In genomic region chr22:48851933-48852549, GRCh38 we compare ENCODE assay signal across 1 cellular context.
TF ChIP-seq lines count a peak whose summit lies in the region.

No MANE protein-coding gene starts in this region.

TF ChIP-seq in HepG2, 621 proteins besides CTCF, POLR2A, EP300 and RAD21 (continued from another document):
- TF ChIP-seq ARID4A (CRISPR knock-in tag; IDR thresholded peaks at IDR 0.05; ENCODE audit: borderline replicate concordance) (no peak), TMF1 (CRISPR knock-in tag; IDR thresholded peaks at IDR 0.05; ENCODE audit: low read depth) (no peak), NFATC3 (CRISPR knock-in tag; IDR thresholded peaks at IDR 0.05) (no peak), HNF4A (CRISPR knock-in tag; IDR thresholded peaks at IDR 0.05) (peak; percentile 40; the same call in 1 of the 2 replicates), ZNF501 (CRISPR knock-in tag; IDR thresholded peaks at IDR 0.05) (peak; percentile 38; the same call in 1 of the 2 replicates), RFX3 (CRISPR knock-in tag; IDR thresholded peaks at IDR 0.05) (no peak), CHD2 (IDR thresholded peaks at IDR 0.05; ENCODE audit: low read depth, low read length) (no peak), ZNF777 (CRISPR knock-in tag; IDR thresholded peaks at IDR 0.05) (no peak), FOXC1 (CRISPR knock-in tag; IDR thresholded peaks at IDR 0.05; ENCODE audit: borderline replicate concordance) (no peak), MIXL1 (CRISPR knock-in tag; IDR thresholded peaks at IDR 0.05) (no peak), ZNF253 (CRISPR knock-in tag; IDR thresholded peaks at IDR 0.05; ENCODE audit: borderline replicate concordance) (no peak), FOXP4 (CRISPR knock-in tag; IDR thresholded peaks at IDR 0.05) (0 out of 2 replicates have a peak, but pooled peaks have one; percentile 12), ELF4 (CRISPR knock-in tag; IDR thresholded peaks at IDR 0.05; ENCODE audit: borderline replicate concordance) (no peak), HNRNPLL (IDR thresholded peaks at IDR 0.05; ENCODE audit: low read depth, low read length, poor library complexity, severe bottlenecking) (peak; percentile 33), ZNF552 (CRISPR knock-in tag; IDR thresholded peaks at IDR 0.05; ENCODE audit: borderline replicate concordance) (no peak), ZEB1 (IDR thresholded peaks at IDR 0.05; ENCODE audit: insufficient replicate concordance, low read depth) (no peak), MEIS1 (CRISPR knock-in tag; IDR thresholded peaks at IDR 0.05; ENCODE audit: borderline replicate concordance) (peak; percentile 94; the same call in 1 of the 2 replicates), ZNF138 (CRISPR knock-in tag; IDR thresholded peaks at IDR 0.05; ENCODE audit: low read depth) (no peak), YY1 (IDR thresholded peaks at IDR 0.05; ENCODE audit: insufficient read depth, insufficient replicate concordance, low read depth, low read length) (no peak), MED8 (CRISPR knock-in tag; IDR thresholded peaks at IDR 0.05; ENCODE audit: insufficient replicate concordance) (no peak), ZNF790 (CRISPR knock-in tag; IDR thresholded peaks at IDR 0.05; ENCODE audit: borderline replicate concordance) (no peak), STAT5B (CRISPR knock-in tag; IDR thresholded peaks at IDR 0.05) (no peak), NCOA2 (CRISPR knock-in tag; IDR thresholded peaks at IDR 0.05) (peak; percentile 32; the same call in 1 of the 2 replicates), ARID5B (CRISPR knock-in tag; IDR thresholded peaks at IDR 0.05) (peak; percentile 82), ZNF382 (CRISPR knock-in tag; IDR thresholded peaks at IDR 0.05; ENCODE audit: borderline replicate concordance) (no peak), IRF2 (CRISPR knock-in tag; IDR thresholded peaks at IDR 0.05) (0 out of 2 replicates have a peak, but pooled peaks have one; percentile 13), PPARG (CRISPR knock-in tag; conservative IDR thresholded peaks at IDR 0.05) (no peak), SMYD3 (CRISPR knock-in tag; IDR thresholded peaks at IDR 0.05) (no peak), SPEN (CRISPR knock-in tag; IDR thresholded peaks at IDR 0.05; ENCODE audit: low read depth) (no peak), ZNF354B (CRISPR knock-in tag; IDR thresholded peaks at IDR 0.05) (no peak), ZNF570 (CRISPR knock-in tag; IDR thresholded peaks at IDR 0.05; ENCODE audit: borderline replicate concordance) (no peak), ZNF34 (CRISPR knock-in tag; IDR thresholded peaks at IDR 0.05; ENCODE audit: borderline replicate concordance) (no peak), ZNF678 (CRISPR knock-in tag; IDR thresholded peaks at IDR 0.05) (no peak)
- TF ChIP-seq, protein P1, sequence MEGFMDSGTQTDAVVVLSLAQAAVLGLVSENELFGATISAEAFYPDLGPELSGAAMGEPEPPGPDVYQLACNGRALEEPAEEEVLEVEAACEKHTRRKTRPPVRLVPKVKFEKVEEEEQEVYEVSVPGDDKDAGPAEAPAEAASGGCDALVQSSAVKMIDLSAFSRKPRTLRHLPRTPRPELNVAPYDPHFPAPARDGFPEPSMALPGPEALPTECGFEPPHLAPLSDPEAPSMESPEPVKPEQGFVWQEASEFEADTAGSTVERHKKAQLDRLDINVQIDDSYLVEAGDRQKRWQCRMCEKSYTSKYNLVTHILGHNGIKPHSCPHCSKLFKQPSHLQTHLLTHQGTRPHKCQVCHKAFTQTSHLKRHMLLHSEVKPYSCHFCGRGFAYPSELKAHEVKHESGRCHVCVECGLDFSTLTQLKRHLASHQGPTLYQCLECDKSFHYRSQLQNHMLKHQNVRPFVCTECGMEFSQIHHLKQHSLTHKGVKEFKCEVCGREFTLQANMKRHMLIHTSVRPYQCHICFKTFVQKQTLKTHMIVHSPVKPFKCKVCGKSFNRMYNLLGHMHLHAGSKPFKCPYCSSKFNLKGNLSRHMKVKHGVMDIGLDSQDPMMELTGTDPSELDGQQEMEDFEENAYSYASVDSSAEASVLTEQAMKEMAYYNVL (CRISPR knock-in tag; IDR thresholded peaks at IDR 0.05; ENCODE audit: borderline replicate concordance): no peak
- TF ChIP-seq, protein P2, sequence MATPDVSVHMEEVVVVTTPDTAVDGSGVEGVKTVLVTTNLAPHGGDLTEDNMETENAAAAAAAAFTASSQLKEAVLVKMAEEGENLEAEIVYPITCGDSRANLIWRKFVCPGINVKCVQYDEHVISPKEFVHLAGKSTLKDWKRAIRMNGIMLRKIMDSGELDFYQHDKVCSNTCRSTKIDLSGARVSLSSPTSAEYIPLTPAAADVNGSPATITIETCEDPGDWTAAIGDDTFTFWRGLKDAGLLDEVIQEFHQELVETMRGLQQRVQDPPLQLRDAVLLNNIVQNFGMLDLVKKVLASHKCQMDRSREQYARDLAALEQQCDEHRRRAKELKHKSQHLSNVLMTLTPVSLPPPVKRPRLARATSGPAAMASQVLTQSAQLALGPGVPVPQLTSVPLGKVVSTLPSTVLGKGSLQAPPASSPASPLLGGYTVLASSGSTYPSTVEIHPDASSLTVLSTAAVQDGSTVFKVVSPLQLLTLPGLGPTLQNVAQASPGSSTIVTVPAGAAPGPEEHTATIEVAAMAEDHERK (CRISPR knock-in tag; IDR thresholded peaks at IDR 0.05; ENCODE audit: low read depth): no peak; the same call in 1 of the 2 replicates
- TF ChIP-seq, protein P3, sequence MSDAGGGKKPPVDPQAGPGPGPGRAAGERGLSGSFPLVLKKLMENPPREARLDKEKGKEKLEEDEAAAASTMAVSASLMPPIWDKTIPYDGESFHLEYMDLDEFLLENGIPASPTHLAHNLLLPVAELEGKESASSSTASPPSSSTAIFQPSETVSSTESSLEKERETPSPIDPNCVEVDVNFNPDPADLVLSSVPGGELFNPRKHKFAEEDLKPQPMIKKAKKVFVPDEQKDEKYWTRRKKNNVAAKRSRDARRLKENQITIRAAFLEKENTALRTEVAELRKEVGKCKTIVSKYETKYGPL (CRISPR knock-in tag; IDR thresholded peaks at IDR 0.05): no peak
- TF ChIP-seq, protein P4, sequence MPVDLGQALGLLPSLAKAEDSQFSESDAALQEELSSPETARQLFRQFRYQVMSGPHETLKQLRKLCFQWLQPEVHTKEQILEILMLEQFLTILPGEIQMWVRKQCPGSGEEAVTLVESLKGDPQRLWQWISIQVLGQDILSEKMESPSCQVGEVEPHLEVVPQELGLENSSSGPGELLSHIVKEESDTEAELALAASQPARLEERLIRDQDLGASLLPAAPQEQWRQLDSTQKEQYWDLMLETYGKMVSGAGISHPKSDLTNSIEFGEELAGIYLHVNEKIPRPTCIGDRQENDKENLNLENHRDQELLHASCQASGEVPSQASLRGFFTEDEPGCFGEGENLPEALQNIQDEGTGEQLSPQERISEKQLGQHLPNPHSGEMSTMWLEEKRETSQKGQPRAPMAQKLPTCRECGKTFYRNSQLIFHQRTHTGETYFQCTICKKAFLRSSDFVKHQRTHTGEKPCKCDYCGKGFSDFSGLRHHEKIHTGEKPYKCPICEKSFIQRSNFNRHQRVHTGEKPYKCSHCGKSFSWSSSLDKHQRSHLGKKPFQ (CRISPR knock-in tag; IDR thresholded peaks at IDR 0.05; ENCODE audit: insufficient replicate concordance): no peak
